ENCODE assay signal across 22 cellular contexts in genomic region chr15:20878464-20878863, GRCh38. TPM values are rescaled to one million over a fixed set of nuclear protein-coding genes. Genes with fewer than 3 reads are reported as not detected.
"Had no signal": no experiment of that assay in that cellular context is flagged by ENCODE, and none has a peak within 500 bp of the region (broad histone marks: within the 10 kb centered on the region; RNA-seq: fewer than 3 reads in every experiment).

No MANE protein-coding gene starts in this region.

RNA-seq across cellular contexts. Expression of gene POTEB2, which starts 12.3 kb away (rescaled TPM):
- total RNA-seq: activated B cell treated with CpG ODN at 0.5 μM for 24 hours; activated CD4-positive, alpha-beta memory T cell treated with anti-CD3 and anti-CD28 coated beads for 36 hours; activated CD4-positive, alpha-beta T cell treated with anti-CD3 and anti-CD28 coated beads, Interleukin-2, amount 10 ng/mL, durations not matched to agents 24 days and 14 days; activated CD8-positive, alpha-beta memory T cell treated with anti-CD3 and anti-CD28 coated beads for 36 hours; activated CD8-positive, alpha-beta T cell treated with anti-CD3 and anti-CD28 coated beads for 36 hours; activated naive CD4-positive, alpha-beta T cell treated with anti-CD3 and anti-CD28 coated beads for 36 hours; activated naive CD4-positive, alpha-beta T cell treated with anti-CD3 and anti-CD28 coated beads, Interleukin-2, amount 50 U/mL, for 72 hours; activated naive CD8-positive, alpha-beta T cell treated with anti-CD3 and anti-CD28 coated beads for 36 hours; activated T-cell treated with anti-CD3 and anti-CD28 coated beads, Interleukin-2, amount 50 U/mL, for 4 hours; activated T-cell treated with anti-CD3 and anti-CD28 coated beads, Interleukin-2, amount 50 U/mL, for 72 hours; activated T-helper 1 cell treated with anti-CD3 and anti-CD28 coated beads, Interleukin-12 subunit alpha, Interleukin-12 subunit beta, Interleukin-2, Interleukin-4 antibody, amounts not matched to agents 30 ng/mL and 10 ng/mL and 1 ng/mL, durations not matched to agents 14 hours and 24 hours and 36 hours; activated T-helper 17 cell treated with anti-CD3 and anti-CD28 coated beads, Interleukin-2, amount 50 U/mL, for 72 hours; adrenal gland; aorta; astrocyte; body of pancreas; breast epithelium; cardiac septum; T-cell; T-helper 1 cell treated with Interleukin-12 subunit alpha and Interleukin-12 subunit beta and Interleukin-4 antibody, amounts not matched to agents 30 ng/mL and 1 ng/mL, for 36 hours; T-helper 17 cell; T-helper 2 cell treated with Interferon-gamma antibody and Interleukin-4, amounts not matched to agents 100 ng/mL and 5 ng/mL, for 36 hours had no signal
- polyA plus RNA-seq: adrenal gland, aorta had no signal
